In the genomic region with DNA sequence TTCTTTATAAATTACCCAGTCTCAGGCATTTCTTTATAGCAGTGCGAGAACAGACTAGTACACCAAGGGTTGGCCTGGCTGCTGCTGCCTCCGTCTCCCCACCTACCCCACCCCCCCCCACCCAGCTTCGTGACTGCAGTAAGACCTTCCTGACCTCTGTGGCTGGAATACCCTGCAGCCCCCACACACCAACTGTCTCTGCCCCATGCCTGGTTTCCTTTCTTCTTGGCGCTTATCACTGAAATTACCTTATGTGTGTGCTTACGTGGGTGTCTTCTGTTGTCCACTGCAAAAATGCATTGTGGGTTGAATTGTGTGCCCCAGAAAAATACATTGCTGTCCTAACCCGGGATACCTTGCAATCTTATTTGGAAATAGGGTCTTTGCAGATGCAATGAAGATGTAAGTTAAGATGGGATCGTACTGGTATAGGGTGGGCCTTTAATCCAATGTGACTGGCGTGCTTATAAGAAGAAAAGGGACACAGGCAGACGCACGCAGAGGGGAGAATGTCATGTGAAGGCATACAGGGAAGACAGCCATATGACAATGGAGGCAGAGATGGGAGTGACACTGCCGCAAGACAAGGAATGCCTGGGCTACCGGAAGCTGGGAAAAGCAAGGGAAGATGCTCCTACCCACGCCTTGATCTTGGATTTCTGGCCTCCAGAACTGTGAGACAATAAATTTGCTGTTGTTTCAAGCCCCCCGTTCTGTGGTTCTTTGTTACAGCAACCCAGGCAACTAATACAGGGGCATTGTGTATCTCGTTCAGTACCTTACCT, we compare ENCODE assay signal across 2 cellular contexts.
TF ChIP-seq lines count a peak whose summit lies in the region.

No MANE protein-coding gene starts in this region.

TF ChIP-seq in HepG2, 621 proteins besides CTCF, POLR2A, EP300 and RAD21:
- TF ChIP-seq RBFOX2 (IDR thresholded peaks at IDR 0.05; ENCODE audit: low read depth, low read length): no peak
- no peak for TF ChIP-seq YEATS2 (CRISPR knock-in tag; IDR thresholded peaks at IDR 0.05; ENCODE audit: borderline replicate concordance)
- no peak for TF ChIP-seq ATF7 (IDR thresholded peaks at IDR 0.05)
- TF ChIP-seq ATF7 (CRISPR knock-in tag; IDR thresholded peaks at IDR 0.05): no peak
- peak; percentile 32; the same call in 1 of the 2 replicates for TF ChIP-seq ZSCAN22 (CRISPR knock-in tag; IDR thresholded peaks at IDR 0.05)
- TF ChIP-seq MAF1 (CRISPR knock-in tag; IDR thresholded peaks at IDR 0.05; ENCODE audit: borderline replicate concordance): no peak
- TF ChIP-seq POLR2G (IDR thresholded peaks at IDR 0.05; ENCODE audit: low read depth, low read length): no peak
- no peak for TF ChIP-seq ZNF3 (CRISPR knock-in tag; IDR thresholded peaks at IDR 0.05)
- no peak for TF ChIP-seq RERE (CRISPR knock-in tag; IDR thresholded peaks at IDR 0.05; ENCODE audit: low read depth)
- no peak for TF ChIP-seq KDM6A (CRISPR knock-in tag; IDR thresholded peaks at IDR 0.05; ENCODE audit: low read depth)
- TF ChIP-seq ZNF629 (CRISPR knock-in tag; conservative IDR thresholded peaks at IDR 0.05): no peak
- no peak for TF ChIP-seq RCOR2 (CRISPR knock-in tag; IDR thresholded peaks at IDR 0.05)
- TF ChIP-seq SRSF1 (optimal IDR thresholded peaks at IDR 0.05; ENCODE audit: low read depth, low read length): no peak
- TF ChIP-seq ZNF180 (CRISPR knock-in tag; IDR thresholded peaks at IDR 0.05; ENCODE audit: borderline replicate concordance, low read depth): no peak
- TF ChIP-seq SMARCC2 (IDR thresholded peaks at IDR 0.05): no peak
- 0 out of 2 replicates have a peak, but pooled peaks have one; percentile 20 for TF ChIP-seq SSRP1 (CRISPR knock-in tag; IDR thresholded peaks at IDR 0.05)
- no peak for TF ChIP-seq ARHGAP35 (CRISPR knock-in tag; IDR thresholded peaks at IDR 0.05; ENCODE audit: borderline replicate concordance)
- TF ChIP-seq MYNN (CRISPR knock-in tag; IDR thresholded peaks at IDR 0.05; ENCODE audit: low read depth): no peak
TF ChIP-seq in HepG2: peak in this region for 2.

TF ChIP-seq in WTC11, 78 proteins besides CTCF, POLR2A, EP300 and RAD21:
- TF ChIP-seq USF2 (CRISPR knock-in tag; IDR thresholded peaks at IDR 0.05): no peak
- no peak for TF ChIP-seq E2F4 (CRISPR knock-in tag; IDR thresholded peaks at IDR 0.05; ENCODE audit: borderline replicate concordance, low read depth)
